Comparison of ENCODE assay signal across 8 cellular contexts in the genomic region with DNA sequence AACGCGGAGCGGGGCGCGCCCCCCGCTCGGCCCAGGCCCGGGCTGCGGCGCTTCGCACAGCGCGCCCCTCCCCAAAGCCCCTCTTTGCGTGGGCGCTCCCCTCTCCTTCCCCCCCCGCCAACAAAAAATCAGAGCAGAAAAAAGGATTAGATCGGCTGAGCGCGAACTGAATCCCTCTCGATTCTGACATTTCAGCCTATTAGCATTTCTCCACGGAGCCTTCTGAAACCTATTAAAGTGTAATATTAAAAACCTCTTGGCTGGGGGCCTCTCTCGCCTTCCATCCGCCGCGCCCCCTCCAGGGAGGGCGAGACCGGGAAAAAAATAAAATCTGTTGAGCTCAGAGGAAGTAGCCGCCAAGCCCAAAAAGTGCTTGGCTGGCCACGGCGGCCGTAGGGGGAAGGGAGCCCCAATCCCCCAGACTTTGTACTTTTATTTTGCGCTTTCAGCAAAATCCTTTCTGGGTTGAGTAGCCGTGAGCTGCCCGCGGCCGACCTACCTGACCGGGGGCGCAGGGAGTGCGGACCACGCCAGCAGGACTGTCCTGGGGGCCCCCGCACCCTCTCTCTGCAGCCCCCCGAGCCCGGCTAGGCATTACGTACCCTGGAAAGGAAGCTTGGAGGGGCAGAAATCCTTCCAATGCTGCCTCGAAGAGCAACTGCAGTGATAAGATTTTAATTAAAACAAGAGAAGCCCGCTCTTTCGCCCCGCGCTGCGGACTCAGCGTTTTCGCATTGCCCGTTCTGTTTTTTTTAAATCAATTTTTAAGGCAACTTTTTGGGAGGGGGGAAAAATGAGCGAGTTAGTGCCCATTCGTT. TPM values are rescaled to one million over a fixed set of nuclear protein-coding genes. Genes with fewer than 3 reads are reported as not detected.
DNase-seq lines count a peak whose midpoint lies in the region; ATAC-seq and TF ChIP-seq lines count a peak whose summit lies in the region.

No MANE protein-coding gene starts in this region.

- peaks cover 20% of the 10 kb centered on the region for H3K4me1 ChIP-seq in lower lobe of right lung

- DNase-seq in AG10803 (ENCODE audit: low read depth) (peak; percentile 66), GM20000 (ENCODE audit: low spot score) (peak; percentile 44), RKO (ENCODE audit: low spot score) (peak; percentile 67), dermis blood vessel endothelial cell (peak; percentile 57), lower lobe of right lung (peak; percentile 72)

- peak overlapping the region; percentile 94 for H3K4me3 ChIP-seq in AG10803 (ENCODE audit: low read length)
- peak overlapping the region; percentile 96 for H3K4me3 ChIP-seq in lower lobe of right lung

- ATAC-seq in lower lobe of right lung (no peak), GM21576 (IDR thresholded peaks at IDR 0.05; ENCODE audit: unreplicated experiment) (no peak), GM21619 (IDR thresholded peaks at IDR 0.05; ENCODE audit: unreplicated experiment) (no peak)

- no peaks in the 10 kb centered on the region for H3K9me3 ChIP-seq in lower lobe of right lung

- H3K27me3 ChIP-seq in lower lobe of right lung (ENCODE audit: low read depth) = no peaks in the 10 kb centered on the region

- H3K36me3 ChIP-seq in lower lobe of right lung = no peaks in the 10 kb centered on the region

- intact Hi-C loops in lower lobe of right lung (cut with DNase I) = no loop called here

- TF ChIP-seq CTCF in AG10803 (conservative IDR thresholded peaks at IDR 0.05; ENCODE audit: low read length) (peak; percentile 19; the same call in 1 of the 2 replicates), GM20000 (IDR thresholded peaks at IDR 0.05; ENCODE audit: extremely low read depth, missing control alignments) (no peak), lower lobe of right lung (IDR thresholded peaks at IDR 0.05) (no peak)

- H3K27ac ChIP-seq in lower lobe of right lung = peak overlapping the region; percentile 99
- H3K27ac ChIP-seq in temporal lobe (ENCODE audit: low read depth, low read length) = peak overlapping the region; percentile 98

RNA-seq across cellular contexts. Expression of a gene that starts 1.3 kb away (rescaled TPM):
- 42.5 and 89.4 TPM in 2 replicates for total RNA-seq in dermis blood vessel endothelial cell
- total RNA-seq in lower lobe of right lung = 104 TPM
- total RNA-seq in temporal lobe = 97.6 TPM
